ENCODE assay signal across 3 cellular contexts in the genomic region with DNA sequence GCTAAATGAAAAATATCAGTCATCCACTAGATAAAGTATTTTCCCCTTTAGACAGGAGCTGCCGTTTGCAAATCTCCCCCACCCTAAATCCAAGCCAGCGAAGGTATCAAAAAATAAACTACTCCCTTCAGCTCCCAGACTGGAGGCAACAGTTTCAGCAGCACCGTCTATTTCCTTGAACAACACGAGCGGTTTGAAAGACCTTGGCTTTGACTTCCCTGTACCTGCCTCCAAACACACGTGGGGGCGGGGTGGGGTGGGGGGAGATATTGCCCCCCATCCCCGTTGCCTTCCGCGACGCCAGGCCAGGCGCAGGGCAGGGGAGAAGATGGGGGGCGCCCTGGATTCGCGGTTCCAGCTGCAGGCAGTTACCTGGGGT.
TF ChIP-seq lines count a peak whose summit lies in the region.

No MANE protein-coding gene starts in this region.

TF ChIP-seq in SK-N-SH, 30 proteins besides CTCF, POLR2A, EP300 and RAD21 (continued from another document):
- no peak for TF ChIP-seq SMC3 (IDR thresholded peaks at IDR 0.05; ENCODE audit: low read depth, low read length)
- no peak for TF ChIP-seq MXI1 (IDR thresholded peaks at IDR 0.05; ENCODE audit: low read depth, low read length)
- TF ChIP-seq, protein P1, sequence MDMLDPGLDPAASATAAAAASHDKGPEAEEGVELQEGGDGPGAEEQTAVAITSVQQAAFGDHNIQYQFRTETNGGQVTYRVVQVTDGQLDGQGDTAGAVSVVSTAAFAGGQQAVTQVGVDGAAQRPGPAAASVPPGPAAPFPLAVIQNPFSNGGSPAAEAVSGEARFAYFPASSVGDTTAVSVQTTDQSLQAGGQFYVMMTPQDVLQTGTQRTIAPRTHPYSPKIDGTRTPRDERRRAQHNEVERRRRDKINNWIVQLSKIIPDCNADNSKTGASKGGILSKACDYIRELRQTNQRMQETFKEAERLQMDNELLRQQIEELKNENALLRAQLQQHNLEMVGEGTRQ (IDR thresholded peaks at IDR 0.05; ENCODE audit: borderline replicate concordance, low read depth, low read length) = no peak
- no peak for TF ChIP-seq TAF1 (IDR thresholded peaks at IDR 0.05; ENCODE audit: borderline replicate concordance, low read depth, low read length)
- TF ChIP-seq TEAD4 (IDR thresholded peaks at IDR 0.05; ENCODE audit: borderline replicate concordance, insufficient read depth) = no peak
- no peak for TF ChIP-seq FOSL2 (IDR thresholded peaks at IDR 0.05; ENCODE audit: borderline replicate concordance, low read depth)
- TF ChIP-seq FOXJ3 (CRISPR knock-in tag; IDR thresholded peaks at IDR 0.05) = no peak
- TF ChIP-seq NRF1 (IDR thresholded peaks at IDR 0.05; ENCODE audit: low read depth, low read length) = no peak
- TF ChIP-seq RXRA (IDR thresholded peaks at IDR 0.05; ENCODE audit: borderline replicate concordance, low read depth) = no peak

TF ChIP-seq in SK-N-SH treated with all-trans-retinoic acid at 6 μM for 48 hours, 23 proteins besides CTCF, POLR2A, EP300 and RAD21 (continued from another document):
- TF ChIP-seq GLIS3 (CRISPR knock-in tag; IDR thresholded peaks at IDR 0.05) (no peak), ZFP3 (CRISPR knock-in tag; IDR thresholded peaks at IDR 0.05) (no peak), ZC3H10 (CRISPR knock-in tag; IDR thresholded peaks at IDR 0.05) (no peak), RARB (CRISPR knock-in tag; IDR thresholded peaks at IDR 0.05) (no peak)
- TF ChIP-seq, protein P2, sequence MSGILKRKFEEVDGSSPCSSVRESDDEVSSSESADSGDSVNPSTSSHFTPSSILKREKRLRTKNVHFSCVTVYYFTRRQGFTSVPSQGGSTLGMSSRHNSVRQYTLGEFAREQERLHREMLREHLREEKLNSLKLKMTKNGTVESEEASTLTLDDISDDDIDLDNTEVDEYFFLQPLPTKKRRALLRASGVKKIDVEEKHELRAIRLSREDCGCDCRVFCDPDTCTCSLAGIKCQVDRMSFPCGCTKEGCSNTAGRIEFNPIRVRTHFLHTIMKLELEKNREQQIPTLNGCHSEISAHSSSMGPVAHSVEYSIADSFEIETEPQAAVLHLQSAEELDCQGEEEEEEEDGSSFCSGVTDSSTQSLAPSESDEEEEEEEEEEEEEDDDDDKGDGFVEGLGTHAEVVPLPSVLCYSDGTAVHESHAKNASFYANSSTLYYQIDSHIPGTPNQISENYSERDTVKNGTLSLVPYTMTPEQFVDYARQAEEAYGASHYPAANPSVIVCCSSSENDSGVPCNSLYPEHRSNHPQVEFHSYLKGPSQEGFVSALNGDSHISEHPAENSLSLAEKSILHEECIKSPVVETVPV (CRISPR knock-in tag; IDR thresholded peaks at IDR 0.05) = no peak
TF ChIP-seq in SK-N-SH treated with all-trans-retinoic acid at 6 μM for 48 hours: peak in this region for 0.

TF ChIP-seq in HepG2, 621 proteins besides CTCF, POLR2A, EP300 and RAD21:
- TF ChIP-seq HNRNPK (IDR thresholded peaks at IDR 0.05; ENCODE audit: low read depth, low read length, poor library complexity, severe bottlenecking) (peak; percentile 16), HOXD1 (CRISPR knock-in tag; IDR thresholded peaks at IDR 0.05) (no peak)
- TF ChIP-seq, protein P3, sequence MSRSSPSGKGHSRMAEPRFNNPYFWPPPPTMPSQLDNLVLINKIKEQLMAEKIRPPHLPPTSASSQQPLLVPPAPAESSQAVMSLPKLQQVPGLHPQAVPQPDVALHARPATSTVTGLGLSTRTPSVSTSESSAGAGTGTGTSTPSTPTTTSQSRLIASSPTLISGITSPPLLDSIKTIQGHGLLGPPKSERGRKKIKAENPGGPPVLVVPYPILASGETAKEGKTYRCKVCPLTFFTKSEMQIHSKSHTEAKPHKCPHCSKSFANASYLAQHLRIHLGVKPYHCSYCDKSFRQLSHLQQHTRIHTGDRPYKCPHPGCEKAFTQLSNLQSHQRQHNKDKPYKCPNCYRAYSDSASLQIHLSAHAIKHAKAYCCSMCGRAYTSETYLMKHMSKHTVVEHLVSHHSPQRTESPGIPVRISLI (CRISPR knock-in tag; IDR thresholded peaks at IDR 0.05; ENCODE audit: borderline replicate concordance) = no peak
